8 cellular contexts compared by ENCODE assay signal in the genomic region with DNA sequence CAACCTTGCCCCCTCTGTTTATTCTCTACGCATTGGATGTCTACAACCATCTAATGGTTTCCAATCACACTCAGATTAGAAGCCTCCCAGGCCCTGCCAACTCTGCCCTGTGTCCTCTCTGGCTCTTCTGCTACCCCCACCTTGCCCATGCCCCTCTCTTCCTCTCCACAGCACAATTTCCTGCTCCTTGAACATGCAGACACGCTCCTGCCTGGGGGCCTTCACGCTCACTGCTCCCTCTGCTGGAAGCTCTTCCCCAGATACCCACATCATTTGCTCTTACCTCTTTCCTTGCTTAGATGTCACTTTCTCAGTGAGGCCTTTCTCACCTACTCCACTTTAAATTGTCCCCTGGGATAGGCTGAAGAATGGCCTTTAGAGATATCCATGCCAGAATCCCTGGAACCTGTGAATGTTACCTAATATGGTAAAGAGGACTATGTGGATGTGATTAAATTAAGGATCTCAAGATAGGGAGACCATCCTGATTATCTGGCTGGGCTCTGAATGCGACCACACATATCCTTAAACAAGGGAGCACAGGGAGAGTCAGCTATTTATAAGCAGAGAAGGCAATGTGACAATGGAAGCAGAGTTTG. TPM values are rescaled to one million over a fixed set of nuclear protein-coding genes. Genes with fewer than 3 reads are reported as not detected.
DNase-seq lines count a peak whose midpoint lies in the region; ATAC-seq and TF ChIP-seq lines count a peak whose summit lies in the region.

No MANE protein-coding gene starts in this region.

- intact Hi-C loops in cardiac septum (cut with DNase I) (no loop called here), mucosa of descending colon (cut with DNase I, micrococcal nuclease) (no loop called here)

- H3K9me3 ChIP-seq in right atrium auricular region (no peaks in the 10 kb centered on the region), mucosa of descending colon (no peaks in the 10 kb centered on the region)

- DNase-seq in right atrium auricular region (ENCODE audit: low spot score) (peak; percentile 36), cardiac septum (ENCODE audit: low spot score) (no peak), NAMALWA (ENCODE audit: low spot score) (peak; percentile 51), cardiac fibroblast (ENCODE audit: low read depth in 2 of 2) (peak; percentile 59 to 68), mucosa of descending colon (peak in 1 of 3 donors; percentile 58)
- no peak for DNase-seq in activated CD4-positive, CD25-positive, alpha-beta regulatory T cell (lab: John Stamatoyannopoulos, UW)
- DNase-seq in stimulated activated CD4-positive, alpha-beta T cell treated with anti-CD3 and anti-CD28 coated beads, Interleukin-4, amount 100 ng/mL, for 24 hours = no peak

- H3K27ac ChIP-seq in right atrium auricular region = no peak overlapping the region

- no peaks in the 10 kb centered on the region for H3K27me3 ChIP-seq in right atrium auricular region

- ATAC-seq in mucosa of descending colon (peak; percentile 52), GM19351 (IDR thresholded peaks at IDR 0.05; ENCODE audit: unreplicated experiment) (no peak)

- peak in 1 of 2 donors; percentile 44 for TF ChIP-seq CTCF in right atrium auricular region (IDR thresholded peaks at IDR 0.05)
- TF ChIP-seq CTCF in cardiac fibroblast (IDR thresholded peaks at IDR 0.05; ENCODE audit: low read depth, low read length) = peak; percentile 69
- TF ChIP-seq CTCF in mucosa of descending colon (IDR thresholded peaks at IDR 0.05) = no peak

- H3K4me3 ChIP-seq in right atrium auricular region (no peak overlapping the region), cardiac fibroblast (replicated peaks in 1 of 2; ENCODE audit: low read depth in 2 of 2, low read length in 2 of 2) (no peak overlapping the region), mucosa of descending colon (no peak overlapping the region)

- no peaks in the 10 kb centered on the region for H3K36me3 ChIP-seq in right atrium auricular region
- H3K36me3 ChIP-seq in mucosa of descending colon (ENCODE audit: low read depth) = no peaks in the 10 kb centered on the region

- H3K4me1 ChIP-seq in right atrium auricular region (no peaks in the 10 kb centered on the region), mucosa of descending colon (ENCODE audit: low read depth) (no peaks in the 10 kb centered on the region)

RNA-seq across cellular contexts. Expression of gene KY, which starts 9.9 kb away (rescaled TPM):
- total RNA-seq in right atrium auricular region = under 1 TPM; 0.33 to 0.59 TPM
- total RNA-seq in cardiac septum = 3.9 TPM
- total RNA-seq in mucosa of descending colon = 1 to 10 TPM in 1 of 3 donors, under 1 TPM in 2; 0.14 to 3.7 (median 0.14) TPM

Comparison
In these comparisons a context has a peak if more than half of its experiments do, and no peak if none do; other contexts are left out.
1. DNase-seq: peak in right atrium auricular region (single experiment), NAMALWA (single experiment) and cardiac fibroblast (2 of 2); none in cardiac septum (single experiment), activated CD4-positive, CD25-positive, alpha-beta regulatory T cell (0 of 4) and stimulated activated CD4-positive, alpha-beta T cell treated with anti-CD3 and anti-CD28 coated beads, Interleukin-4, amount 100 ng/mL, for 24 hours (single experiment).